17 cellular contexts compared by ENCODE assay signal in the genomic region with DNA sequence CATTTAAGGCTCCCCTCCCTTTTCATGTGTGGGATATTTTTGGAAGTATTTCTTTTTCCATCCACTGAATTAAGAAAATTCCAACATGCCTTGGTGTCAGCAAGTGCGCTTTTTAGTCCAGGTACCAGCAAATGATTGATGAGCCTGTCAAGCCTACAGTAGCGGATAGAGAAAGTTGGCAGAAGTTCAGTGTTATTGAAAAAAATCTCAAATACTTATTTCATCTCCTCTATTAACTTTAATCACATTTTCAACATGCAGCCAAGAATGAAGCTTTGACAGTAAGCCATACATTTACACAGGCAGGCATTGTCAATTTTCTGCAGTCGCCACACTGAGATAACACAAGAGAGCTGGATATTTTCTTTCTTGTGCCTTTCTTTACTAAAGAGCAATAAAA. TPM values are rescaled to one million over a fixed set of nuclear protein-coding genes. Genes with fewer than 3 reads are reported as not detected.
DNase-seq lines count a peak whose midpoint lies in the region; ATAC-seq, FAIRE-seq and TF ChIP-seq lines count a peak whose summit lies in the region.
"Had no signal": no experiment of that assay in that cellular context is flagged by ENCODE, and none has a peak within 500 bp of the region (broad histone marks: within the 10 kb centered on the region; RNA-seq: fewer than 3 reads in every experiment).

No MANE protein-coding gene starts in this region.

- H3K4me2 ChIP-seq in astrocyte (ENCODE audit: low read length): no peak overlapping the region
- H3K4me2 ChIP-seq: BLaER1 treated with 17β-estradiol and CSF1 and Interleukin-3, amounts not matched to agents 10 nM and 100 nM; GM23338 had no signal

- H3K9me3 ChIP-seq in HEK293 (ENCODE audit: control insufficient read depth, insufficient read depth, low read depth, low read length): no peaks in the 10 kb centered on the region
- no peaks in the 10 kb centered on the region for H3K9me3 ChIP-seq in astrocyte (ENCODE audit: insufficient read depth, low read depth, low read length)
- H3K9me3 ChIP-seq: BLaER1 treated with 17β-estradiol and CSF1 and Interleukin-3, amounts not matched to agents 10 nM and 100 nM had no signal

- no peaks in the 10 kb centered on the region for H4K20me1 ChIP-seq in astrocyte (ENCODE audit: insufficient read depth, low read length)
- H4K20me1 ChIP-seq: BLaER1 treated with 17β-estradiol and CSF1 and Interleukin-3, amounts not matched to agents 10 nM and 100 nM had no signal

- DNase-seq in NCI-H226 (peak; percentile 32), astrocyte (ENCODE audit: low read depth) (peak; percentile 40), putamen (ENCODE audit: low spot score) (peak; percentile 19), NCI-H1694 (lab: John Stamatoyannopoulos, UW) (no peak)
- DNase-seq: Calu3; CD8-positive, alpha-beta T cell; DMS79 treated with DMSO at 0.1 percent for 48 hours; GF-D8; HCEC 1CT; IMR-90 had no signal

- H3K9me3 Mint-ChIP-seq in astrocyte (ENCODE audit: unreplicated experiment): no peaks in the 10 kb centered on the region
- H3K9me3 Mint-ChIP-seq: CD8-positive, alpha-beta T cell; GM23338 had no signal

- TF ChIP-seq CTCF in HEK293 (tag by site-specific recombination; IDR thresholded peaks at IDR 0.05): no peak
- TF ChIP-seq CTCF in astrocyte (IDR thresholded peaks at IDR 0.05; ENCODE audit: insufficient read depth, low read depth, low read length): no peak

- no peak overlapping the region for H2AFZ ChIP-seq in astrocyte (ENCODE audit: low read depth, low read length)
- H2AFZ ChIP-seq: GM23338 had no signal

- no peak for FAIRE-seq in astrocyte (lab: Jason Lieb, UNC)
- FAIRE-seq: H54, HTR-8/SVneo had no signal

- H3K4me1 ChIP-seq in HEK293 (ENCODE audit: control insufficient read depth, insufficient read depth, low read length): no peaks in the 10 kb centered on the region
- H3K4me1 ChIP-seq in astrocyte (ENCODE audit: insufficient read depth, low read length): no peaks in the 10 kb centered on the region

- H3K27ac ChIP-seq in HEK293 (ENCODE audit: extremely low read depth, low read depth, low read length): no peak overlapping the region
- no peak overlapping the region for H3K27ac ChIP-seq in astrocyte (ENCODE audit: low read depth, low read length)
- H3K27ac ChIP-seq: BLaER1 treated with 17β-estradiol and CSF1 and Interleukin-3, amounts not matched to agents 10 nM and 100 nM had no signal

- no peak overlapping the region for H3K4me3 Mint-ChIP-seq in astrocyte (ENCODE audit: unreplicated experiment)
- H3K4me3 Mint-ChIP-seq: B cell; CD8-positive, alpha-beta T cell; GM23338 had no signal

- H3K4me3 ChIP-seq in HEK293 (ENCODE audit: low read depth, low read length) (no peak overlapping the region), astrocyte (ENCODE audit: insufficient read depth, low read depth, low read length) (no peak overlapping the region)
- H3K4me3 ChIP-seq: BLaER1 treated with 17β-estradiol and CSF1 and Interleukin-3, amounts not matched to agents 10 nM and 100 nM; GM23338 had no signal

- ATAC-seq in GM21515 (IDR thresholded peaks at IDR 0.05; ENCODE audit: unreplicated experiment): no peak
- ATAC-seq: CD8-positive, alpha-beta T cell; GM23338 had no signal

- peaks cover 5% of the 10 kb centered on the region for H3K4me1 Mint-ChIP-seq in astrocyte (ENCODE audit: low read depth, unreplicated experiment)

- no peak overlapping the region for H3K27ac Mint-ChIP-seq in astrocyte (ENCODE audit: unreplicated experiment)
- H3K27ac Mint-ChIP-seq: B cell; CD8-positive, alpha-beta T cell; GM23338 had no signal

- no peaks in the 10 kb centered on the region for H3K79me2 ChIP-seq in astrocyte (ENCODE audit: insufficient read depth, low read length)

- H3K27me3 Mint-ChIP-seq in astrocyte (ENCODE audit: low read depth, unreplicated experiment): no peaks in the 10 kb centered on the region
- H3K27me3 Mint-ChIP-seq: B cell had no signal

- CTCF ChIA-PET in HEK293 (lab: Yijun Ruan, JAX): interaction anchor here (1.0 to 2.2 kb wide), 2 partner anchors 287 to 291 kb away, joined by 4 to 7 read pairs; no protein-coding TSS in a partner anchor

- no peaks in the 10 kb centered on the region for H3K27me3 ChIP-seq in astrocyte (ENCODE audit: insufficient read depth, low read length)
- H3K27me3 ChIP-seq: BLaER1 treated with 17β-estradiol and CSF1 and Interleukin-3, amounts not matched to agents 10 nM and 100 nM had no signal

- H3K36me3 Mint-ChIP-seq in astrocyte (ENCODE audit: low read depth, unreplicated experiment): no peaks in the 10 kb centered on the region

- H3K36me3 ChIP-seq in HEK293 (ENCODE audit: control insufficient read depth in 2 of 2, insufficient read depth in 1 of 2, low read length in 2 of 2) (no peaks in the 10 kb centered on the region), astrocyte (ENCODE audit: insufficient read depth, low read length) (no peaks in the 10 kb centered on the region)

- POLR2A ChIA-PET in HEK293 (lab: Yijun Ruan, JAX): no interaction called here

- no peak overlapping the region for H3K9ac ChIP-seq in astrocyte (ENCODE audit: low read length)
- H3K9ac ChIP-seq: BLaER1 treated with 17β-estradiol and CSF1 and Interleukin-3, amounts not matched to agents 10 nM and 100 nM had no signal

TF ChIP-seq in HEK293, 187 proteins besides CTCF, POLR2A, EP300 and RAD21:
- TF ChIP-seq, protein P1, sequence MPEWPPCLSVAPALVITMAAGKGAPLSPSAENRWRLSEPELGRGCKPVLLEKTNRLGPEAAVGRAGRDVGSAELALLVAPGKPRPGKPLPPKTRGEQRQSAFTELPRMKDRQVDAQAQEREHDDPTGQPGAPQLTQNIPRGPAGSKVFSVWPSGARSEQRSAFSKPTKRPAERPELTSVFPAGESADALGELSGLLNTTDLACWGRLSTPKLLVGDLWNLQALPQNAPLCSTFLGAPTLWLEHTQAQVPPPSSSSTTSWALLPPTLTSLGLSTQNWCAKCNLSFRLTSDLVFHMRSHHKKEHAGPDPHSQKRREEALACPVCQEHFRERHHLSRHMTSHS (tag by site-specific recombination; IDR thresholded peaks at IDR 0.05): no peak
- TF ChIP-seq, protein P2, sequence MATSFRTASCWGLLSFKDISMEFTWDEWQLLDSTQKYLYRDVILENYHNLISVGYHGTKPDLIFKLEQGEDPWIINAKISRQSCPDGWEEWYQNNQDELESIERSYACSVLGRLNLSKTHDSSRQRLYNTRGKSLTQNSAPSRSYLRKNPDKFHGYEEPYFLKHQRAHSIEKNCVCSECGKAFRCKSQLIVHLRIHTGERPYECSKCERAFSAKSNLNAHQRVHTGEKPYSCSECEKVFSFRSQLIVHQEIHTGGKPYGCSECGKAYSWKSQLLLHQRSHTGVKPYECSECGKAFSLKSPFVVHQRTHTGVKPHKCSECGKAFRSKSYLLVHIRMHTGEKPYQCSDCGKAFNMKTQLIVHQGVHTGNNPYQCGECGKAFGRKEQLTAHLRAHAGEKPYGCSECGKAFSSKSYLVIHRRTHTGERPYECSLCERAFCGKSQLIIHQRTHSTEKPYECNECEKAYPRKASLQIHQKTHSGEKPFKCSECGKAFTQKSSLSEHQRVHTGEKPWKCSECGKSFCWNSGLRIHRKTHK (tag by site-specific recombination; IDR thresholded peaks at IDR 0.05): no peak
- TF ChIP-seq ZNF664 (tag by site-specific recombination; IDR thresholded peaks at IDR 0.05) (no peak), ZNF561 (tag by site-specific recombination; IDR thresholded peaks at IDR 0.05; ENCODE audit: borderline replicate concordance) (no peak), ZSCAN30 (tag by site-specific recombination; IDR thresholded peaks at IDR 0.05) (no peak), ZNF677 (tag by site-specific recombination; IDR thresholded peaks at IDR 0.05) (no peak), BCL11A (tag by site-specific recombination; IDR thresholded peaks at IDR 0.05; ENCODE audit: low read depth) (no peak)
- TF ChIP-seq, protein P3, sequence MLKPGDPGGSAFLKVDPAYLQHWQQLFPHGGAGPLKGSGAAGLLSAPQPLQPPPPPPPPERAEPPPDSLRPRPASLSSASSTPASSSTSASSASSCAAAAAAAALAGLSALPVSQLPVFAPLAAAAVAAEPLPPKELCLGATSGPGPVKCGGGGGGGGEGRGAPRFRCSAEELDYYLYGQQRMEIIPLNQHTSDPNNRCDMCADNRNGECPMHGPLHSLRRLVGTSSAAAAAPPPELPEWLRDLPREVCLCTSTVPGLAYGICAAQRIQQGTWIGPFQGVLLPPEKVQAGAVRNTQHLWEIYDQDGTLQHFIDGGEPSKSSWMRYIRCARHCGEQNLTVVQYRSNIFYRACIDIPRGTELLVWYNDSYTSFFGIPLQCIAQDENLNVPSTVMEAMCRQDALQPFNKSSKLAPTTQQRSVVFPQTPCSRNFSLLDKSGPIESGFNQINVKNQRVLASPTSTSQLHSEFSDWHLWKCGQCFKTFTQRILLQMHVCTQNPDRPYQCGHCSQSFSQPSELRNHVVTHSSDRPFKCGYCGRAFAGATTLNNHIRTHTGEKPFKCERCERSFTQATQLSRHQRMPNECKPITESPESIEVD (tag by site-specific recombination; IDR thresholded peaks at IDR 0.05): peak; percentile 55; the same call in 1 of the 2 replicates

RNA-seq across cellular contexts. Expression of a gene that starts 50.4 kb away (rescaled TPM):
- total RNA-seq in astrocyte: 8.2 and 8.4 TPM in 2 replicates
